23 cellular contexts compared by ENCODE assay signal in the genomic region with DNA sequence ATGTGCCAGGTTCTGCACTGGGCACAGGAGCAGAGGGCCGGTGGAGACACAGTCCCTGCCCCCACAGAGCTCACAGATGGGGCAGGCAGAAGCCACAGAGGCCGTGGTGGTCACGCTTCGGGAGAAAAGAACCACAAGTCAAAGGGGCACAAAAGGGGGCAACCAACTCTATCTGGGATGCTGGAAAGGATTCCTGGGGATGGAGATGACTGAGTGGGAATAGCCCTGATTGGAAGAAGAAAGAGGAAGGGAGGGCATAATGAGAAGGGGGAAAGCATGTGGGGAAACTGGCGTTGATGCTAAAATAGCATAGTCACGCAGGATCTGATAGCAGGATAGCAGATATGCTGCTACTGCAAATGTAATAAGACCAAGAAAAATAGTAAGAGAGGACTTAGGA.
"Had no signal": no experiment of that assay in that cellular context is flagged by ENCODE, and none has a peak within 500 bp of the region (broad histone marks: within the 10 kb centered on the region; RNA-seq: fewer than 3 reads in every experiment).

No MANE protein-coding gene starts in this region.

- H3K27me3 ChIP-seq: MG63, SJSA1 had no signal

- H3K9me3 ChIP-seq: MG63, SJSA1 had no signal

- DNase-seq: Karpas-422, KG1, MG63, NCI-H1092, NCI-H1105 treated with DMSO at 0.1 percent for 48 hours, NCI-H1417 treated with DMSO at 0.1 percent for 48 hours, NCI-H146, NCI-H187, NCI-H2029, NCI-H2081 treated with DMSO at 0.1 percent for 48 hours, NCI-H2171, NCI-H226, NCI-H446, NCI-H510A, NCI-H524 treated with DMSO at 0.1 percent for 48 hours, NCI-H69, NCI-H774, SIG-M5, SW 1271 had no signal

- H3K36me3 ChIP-seq: MG63, SJSA1 had no signal

- H3K27ac ChIP-seq: RWPE1, SJSA1, SK-N-MC had no signal

- FAIRE-seq: RCC 7860 had no signal

- H3K4me3 ChIP-seq: MG63, SJSA1, SK-N-MC had no signal
